Comparison of ENCODE assay signal across 14 cellular contexts in the genomic region with DNA sequence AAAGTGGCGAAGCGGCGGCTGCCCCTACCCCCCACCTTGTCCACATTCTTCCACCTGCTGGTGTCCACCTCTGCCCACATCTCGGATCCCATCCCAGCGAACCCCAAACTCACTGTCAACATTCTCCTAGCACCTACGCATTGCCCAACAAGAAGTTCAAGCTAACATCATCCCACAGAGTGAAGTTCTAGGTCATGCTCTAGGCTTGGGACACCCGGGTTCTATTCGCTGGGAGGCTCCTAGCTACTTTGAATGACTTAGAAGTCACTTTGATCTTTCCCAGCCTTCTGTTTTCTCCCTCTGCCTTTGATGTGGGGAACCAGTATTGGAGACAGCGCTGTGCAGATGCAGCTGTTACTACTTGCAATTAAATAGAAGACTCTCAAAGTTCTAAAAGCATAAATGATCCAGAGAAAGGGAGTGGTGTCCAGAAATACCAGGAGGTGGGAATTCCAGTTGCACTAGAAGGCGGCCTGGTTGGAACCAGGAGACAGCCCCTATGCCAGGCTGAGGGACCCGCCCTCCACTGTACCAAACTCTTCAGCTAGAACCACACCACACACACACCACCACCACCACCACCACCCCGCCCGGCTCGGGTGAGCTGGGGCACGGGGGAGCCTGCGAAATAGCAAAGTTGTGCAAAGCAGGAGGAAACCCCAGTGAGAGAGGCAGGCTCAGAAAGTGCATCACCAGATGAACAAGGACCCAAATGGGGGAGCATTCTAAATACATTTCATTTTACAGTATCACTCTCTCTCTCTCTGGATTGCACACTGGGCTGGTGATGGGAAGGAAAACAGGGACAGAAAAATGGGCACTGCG. TPM values are rescaled to one million over a fixed set of nuclear protein-coding genes. Genes with fewer than 3 reads are reported as not detected.
DNase-seq lines count a peak whose midpoint lies in the region; ATAC-seq and TF ChIP-seq lines count a peak whose summit lies in the region.
"Had no signal": no experiment of that assay in that cellular context is flagged by ENCODE, and none has a peak within 500 bp of the region (broad histone marks: within the 10 kb centered on the region; RNA-seq: fewer than 3 reads in every experiment).

No MANE protein-coding gene starts in this region.

- H3K9me3 ChIP-seq in HUES48 (ENCODE audit: control insufficient read depth, insufficient read depth, low read length), result no peaks in the 10 kb centered on the region
- no peaks in the 10 kb centered on the region for H3K9me3 ChIP-seq in osteoblast (ENCODE audit: low read depth, low read length)
- H3K9me3 ChIP-seq: HAP-1 had no signal

- no peak overlapping the region for H2AFZ ChIP-seq in osteoblast (ENCODE audit: low read length)

- peak overlapping the region; percentile 11 for H3K27ac Mint-ChIP-seq in activated CD4-positive, alpha-beta T cell treated with anti-CD3 and anti-CD28 coated beads, Interleukin-2, amount 10 ng/mL, durations not matched to agents 24 days and 14 days
- H3K27ac Mint-ChIP-seq in dendritic cell treated with granulocyte-macrophage colony-stimulating factor and Interleukin-4, amounts not matched to agents 40 ng/mL and 50 ng/mL, for 4 days, result peak overlapping the region; percentile 16

- TF ChIP-seq CTCF in osteoblast (IDR thresholded peaks at IDR 0.05; ENCODE audit: extremely low read depth, low read depth, low read length), result no peak

- ATAC-seq in left colon, result no peak

- H3K36me3 ChIP-seq in HUES48 (ENCODE audit: control insufficient read depth, insufficient read depth, low read length) (no peaks in the 10 kb centered on the region), osteoblast (ENCODE audit: insufficient read depth, low read length) (no peaks in the 10 kb centered on the region)
- H3K36me3 ChIP-seq: HAP-1, WERI-Rb-1 had no signal

- peaks cover 54% of the 10 kb centered on the region for H3K4me1 Mint-ChIP-seq in activated CD4-positive, alpha-beta T cell treated with anti-CD3 and anti-CD28 coated beads, Interleukin-2, amount 10 ng/mL, durations not matched to agents 24 days and 14 days
- H3K4me1 Mint-ChIP-seq in dendritic cell treated with granulocyte-macrophage colony-stimulating factor and Interleukin-4, amounts not matched to agents 40 ng/mL and 50 ng/mL, for 4 days (ENCODE audit: low read depth), result peaks cover 79% of the 10 kb centered on the region

- peaks cover 2% of the 10 kb centered on the region for H4K20me1 ChIP-seq in osteoblast (ENCODE audit: insufficient read depth, low read length)

- no peaks in the 10 kb centered on the region for H3K79me2 ChIP-seq in osteoblast (ENCODE audit: insufficient read depth, low read length)

- H3K27me3 ChIP-seq in HUES48 (ENCODE audit: control insufficient read depth, insufficient read depth, low read length), result peaks cover 96% of the 10 kb centered on the region
- H3K27me3 ChIP-seq in osteoblast (ENCODE audit: insufficient read depth, low read length), result peaks cover 95% of the 10 kb centered on the region

- no peak overlapping the region for H3K9ac ChIP-seq in HUES48 (ENCODE audit: low read depth, low read length)

- intact Hi-C loops in activated CD4-positive, alpha-beta T cell treated with anti-CD3 and anti-CD28 coated beads, Interleukin-2, amount 10 ng/mL, durations not matched to agents 24 days and 14 days (cut with micrococcal nuclease), result loop anchor here (1.0 to 10.0 kb wide), 2 partner anchors 27 to 134 kb away; no protein-coding TSS in a partner anchor
- intact Hi-C loops in dendritic cell treated with granulocyte-macrophage colony-stimulating factor and Interleukin-4, amounts not matched to agents 40 ng/mL and 50 ng/mL, for 4 days (cut with micrococcal nuclease), result no loop called here
- intact Hi-C loops in left colon (cut with DNase I, micrococcal nuclease), result no loop called here

- H3K4me3 ChIP-seq in HUES48 (ENCODE audit: low read depth, low read length), result peak overlapping the region; percentile 51; the same call in 1 of the 2 replicates
- no peak overlapping the region for H3K4me3 ChIP-seq in osteoblast (ENCODE audit: insufficient read depth, low read length)
- H3K4me3 ChIP-seq: HAP-1 had no signal

- DNase-seq in activated CD4-positive, alpha-beta T cell treated with anti-CD3 and anti-CD28 coated beads, Interleukin-2, amount 10 ng/mL, durations not matched to agents 24 days and 14 days, result peak; percentile 68
- no peak for DNase-seq in activated CD4-positive, alpha-beta T cell treated with anti-CD3 and anti-CD28 coated beads for 48 hours
- DNase-seq in osteoblast (ENCODE audit: insufficient read length, low spot score, missing footprints), result peak; percentile 67
- DNase-seq in stimulated activated CD4-positive, alpha-beta T cell treated with anti-CD3 and anti-CD28 coated beads, Interleukin-2, amount 100 ng/mL, for 48 hours, result no peak
- DNase-seq in left colon, result no peak
- no peak for DNase-seq in foreskin melanocyte
- DNase-seq: immature natural killer cell, NCI-H1694 treated with DMSO at 0.1 percent for 48 hours, SHP77, trophoblast cell had no signal

- H3K27ac ChIP-seq in HUES48 (ENCODE audit: low read depth, low read length) (no peak overlapping the region), osteoblast (ENCODE audit: low read depth, low read length) (no peak overlapping the region)
- H3K27ac ChIP-seq: WERI-Rb-1 had no signal

- H3K4me3 Mint-ChIP-seq in activated CD4-positive, alpha-beta T cell treated with anti-CD3 and anti-CD28 coated beads, Interleukin-2, amount 10 ng/mL, durations not matched to agents 24 days and 14 days, result peak overlapping the region; percentile 34
- H3K4me3 Mint-ChIP-seq in dendritic cell treated with granulocyte-macrophage colony-stimulating factor and Interleukin-4, amounts not matched to agents 40 ng/mL and 50 ng/mL, for 4 days, result no peak overlapping the region

- H3K4me1 ChIP-seq in HUES48 (ENCODE audit: control insufficient read depth, insufficient read depth, low read length), result peaks cover 53% of the 10 kb centered on the region
- peaks cover 25% of the 10 kb centered on the region for H3K4me1 ChIP-seq in osteoblast (ENCODE audit: insufficient read depth, low read length)

- H3K36me3 Mint-ChIP-seq in activated CD4-positive, alpha-beta T cell treated with anti-CD3 and anti-CD28 coated beads, Interleukin-2, amount 10 ng/mL, durations not matched to agents 24 days and 14 days (ENCODE audit: low read depth), result no peaks in the 10 kb centered on the region
- H3K36me3 Mint-ChIP-seq in dendritic cell treated with granulocyte-macrophage colony-stimulating factor and Interleukin-4, amounts not matched to agents 40 ng/mL and 50 ng/mL, for 4 days (ENCODE audit: low read depth), result no peaks in the 10 kb centered on the region
- H3K36me3 Mint-ChIP-seq: immature natural killer cell had no signal

- no peaks in the 10 kb centered on the region for H3K9me3 Mint-ChIP-seq in activated CD4-positive, alpha-beta T cell treated with anti-CD3 and anti-CD28 coated beads, Interleukin-2, amount 10 ng/mL, durations not matched to agents 24 days and 14 days
- no peaks in the 10 kb centered on the region for H3K9me3 Mint-ChIP-seq in dendritic cell treated with granulocyte-macrophage colony-stimulating factor and Interleukin-4, amounts not matched to agents 40 ng/mL and 50 ng/mL, for 4 days

- H3K4me2 ChIP-seq in osteoblast (ENCODE audit: insufficient read depth, low read length), result no peak overlapping the region

- peaks cover 80% of the 10 kb centered on the region for H3K27me3 Mint-ChIP-seq in activated CD4-positive, alpha-beta T cell treated with anti-CD3 and anti-CD28 coated beads, Interleukin-2, amount 10 ng/mL, durations not matched to agents 24 days and 14 days
- H3K27me3 Mint-ChIP-seq in dendritic cell treated with granulocyte-macrophage colony-stimulating factor and Interleukin-4, amounts not matched to agents 40 ng/mL and 50 ng/mL, for 4 days, result peaks cover 99% of the 10 kb centered on the region

RNA-seq across cellular contexts. Expression of a gene that starts 5.5 kb away (rescaled TPM):
- total RNA-seq in activated CD4-positive, alpha-beta T cell treated with anti-CD3 and anti-CD28 coated beads, Interleukin-2, amount 10 ng/mL, durations not matched to agents 24 days and 14 days, result 0.23 and 0.28 TPM in 2 replicates
- total RNA-seq in osteoblast (0.36 TPM in 1 of 2 replicates, not detected in the other), left colon (under 1 TPM; 0.40 to 0.73 TPM)

RNA-seq across cellular contexts. Expression of a gene that starts 9.3 kb away (rescaled TPM):
- not detected in 2 replicates for total RNA-seq in activated CD4-positive, alpha-beta T cell treated with anti-CD3 and anti-CD28 coated beads, Interleukin-2, amount 10 ng/mL, durations not matched to agents 24 days and 14 days
- total RNA-seq in osteoblast (not detected in 2 replicates), left colon (not detected)

RNA-seq across cellular contexts. Expression of a gene that starts 16.6 kb away (rescaled TPM):
- 44.2 and 49.2 TPM in 2 replicates for total RNA-seq in activated CD4-positive, alpha-beta T cell treated with anti-CD3 and anti-CD28 coated beads, Interleukin-2, amount 10 ng/mL, durations not matched to agents 24 days and 14 days
- 101 and 102 TPM in 2 replicates for total RNA-seq in osteoblast
- 10 to 100 TPM; 70.5 to 84.8 TPM for total RNA-seq in left colon

RNA-seq across cellular contexts. Expression of a gene that starts 30.0 kb away (rescaled TPM):
- not detected in 2 replicates for total RNA-seq in activated CD4-positive, alpha-beta T cell treated with anti-CD3 and anti-CD28 coated beads, Interleukin-2, amount 10 ng/mL, durations not matched to agents 24 days and 14 days
- total RNA-seq in osteoblast, result not detected in 2 replicates
- 10 to 100 TPM; 43.1 to 62.4 TPM for total RNA-seq in left colon

RNA-seq across cellular contexts. Expression of a gene that starts 43.9 kb away (rescaled TPM):
- total RNA-seq in activated CD4-positive, alpha-beta T cell treated with anti-CD3 and anti-CD28 coated beads, Interleukin-2, amount 10 ng/mL, durations not matched to agents 24 days and 14 days, result 0.33 and 0.45 TPM in 2 replicates
- 237 and 278 TPM in 2 replicates for total RNA-seq in osteoblast
- 1 to 10 TPM; 1.8 to 3.1 TPM for total RNA-seq in left colon

Comparison
In these comparisons a context has a peak if more than half of its experiments do, and no peak if none do; other contexts are left out.
1. DNase-seq: peak in activated CD4-positive, alpha-beta T cell treated with anti-CD3 and anti-CD28 coated beads, Interleukin-2, amount 10 ng/mL, durations not matched to agents 24 days and 14 days (single experiment) and osteoblast (single experiment); none in activated CD4-positive, alpha-beta T cell treated with anti-CD3 and anti-CD28 coated beads for 48 hours (single experiment), stimulated activated CD4-positive, alpha-beta T cell treated with anti-CD3 and anti-CD28 coated beads, Interleukin-2, amount 100 ng/mL, for 48 hours (0 of 2), left colon (0 of 2) and foreskin melanocyte (single experiment).